In the genomic region with DNA sequence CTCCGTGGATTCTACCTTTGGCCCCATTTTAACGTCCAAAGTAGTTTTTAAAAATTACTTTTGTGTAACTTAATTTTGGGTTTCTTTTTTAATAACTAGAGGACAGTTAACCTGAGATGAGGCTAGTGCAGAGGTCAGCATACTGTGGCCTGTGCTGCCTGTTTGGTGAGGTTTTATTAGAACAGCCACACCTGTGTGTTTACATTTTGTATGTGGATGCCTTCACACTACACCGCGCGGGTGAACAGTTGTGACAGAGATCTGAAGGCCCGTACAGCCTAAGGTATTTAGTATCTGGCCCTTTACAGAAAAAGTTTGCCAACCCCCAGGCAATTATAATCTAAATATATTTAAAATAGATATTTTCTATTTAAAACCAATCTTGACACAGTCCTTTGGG, we compare ENCODE assay signal across 17 cellular contexts.
"Had no signal": no experiment of that assay in that cellular context is flagged by ENCODE, and none has a peak within 500 bp of the region (broad histone marks: within the 10 kb centered on the region; RNA-seq: fewer than 3 reads in every experiment).

No MANE protein-coding gene starts in this region.

- H3K9me3 Mint-ChIP-seq: activated CD4-positive, alpha-beta memory T cell treated with anti-CD3 and anti-CD28 coated beads, Interleukin-2, amount 10 ng/mL, durations not matched to agents 7 days and 5 days; natural killer cell treated with Interleukin-12 subunit alpha and Interleukin-12 subunit beta and Interleukin-15 and Interleukin-18, amount 100 ng/mL, for 72 hours had no signal

- H3K4me3 ChIP-seq: testis had no signal

- H3K27ac Mint-ChIP-seq: progenitor cell of endocrine pancreas had no signal

- H3K27me3 Mint-ChIP-seq: activated CD4-positive, alpha-beta memory T cell treated with anti-CD3 and anti-CD28 coated beads, Interleukin-2, amount 10 ng/mL, durations not matched to agents 7 days and 5 days; activated CD4-positive, alpha-beta T cell treated with anti-CD3 and anti-CD28 coated beads for 36 hours; natural killer cell treated with Interleukin-12 subunit alpha and Interleukin-12 subunit beta and Interleukin-15 and Interleukin-18, amount 100 ng/mL, for 72 hours; progenitor cell of endocrine pancreas had no signal

- H3K4me3 Mint-ChIP-seq: activated CD4-positive, alpha-beta memory T cell treated with anti-CD3 and anti-CD28 coated beads, Interleukin-2, amount 10 ng/mL, durations not matched to agents 7 days and 5 days; activated CD4-positive, alpha-beta T cell treated with anti-CD3 and anti-CD28 coated beads for 36 hours had no signal

- H3K4me1 ChIP-seq: foreskin keratinocyte, testis had no signal

- ATAC-seq: activated CD4-positive, alpha-beta T cell treated with anti-CD3 and anti-CD28 coated beads for 36 hours; foreskin keratinocyte; natural killer cell treated with Interleukin-12 subunit alpha and Interleukin-12 subunit beta and Interleukin-15 and Interleukin-18, amount 100 ng/mL, for 72 hours; sciatic nerve had no signal

- H3K9me3 ChIP-seq: testis had no signal

- FAIRE-seq: astrocyte, colon had no signal

- H3K27me3 ChIP-seq: foreskin keratinocyte, testis had no signal

- DNase-seq: activated CD4-positive, alpha-beta memory T cell treated with anti-CD3 and anti-CD28 coated beads, Interleukin-2, amount 10 ng/mL, durations not matched to agents 7 days and 5 days; activated CD4-positive, alpha-beta T cell treated with anti-CD3 and anti-CD28 coated beads for 36 hours; foreskin keratinocyte; head of caudate nucleus; mammary epithelial cell; occipital lobe; stimulated activated CD4-positive, alpha-beta T cell treated with anti-CD3 and anti-CD28 coated beads, Interleukin-2, amount 100 ng/mL, for 24 hours; stimulated activated naive CD4-positive, alpha-beta T cell treated with Interleukin-2 at 50 U/mL for 16 hours; SW 1271; T1000; testis; WERI-Rb-1 had no signal

- H3K27ac ChIP-seq: foreskin keratinocyte, testis, WERI-Rb-1 had no signal
